In genomic region chr12:70719084-70719483, GRCh38 we compare ENCODE assay signal across 1 cellular context.
TF ChIP-seq lines count a peak whose summit lies in the region.

No MANE protein-coding gene starts in this region.

TF ChIP-seq in H1, 55 proteins besides CTCF, POLR2A, EP300 and RAD21:
- TF ChIP-seq JUN (IDR thresholded peaks at IDR 0.05; ENCODE audit: low read depth, low read length) (no peak), MAX (IDR thresholded peaks at IDR 0.05) (no peak), USF2 (IDR thresholded peaks at IDR 0.05; ENCODE audit: low read length) (no peak), SIX5 (IDR thresholded peaks at IDR 0.05; ENCODE audit: low read depth, low read length) (no peak), CHD7 (IDR thresholded peaks at IDR 0.05; ENCODE audit: insufficient replicate concordance, low read length) (no peak), BCL11A (IDR thresholded peaks at IDR 0.05; ENCODE audit: low read depth in 2 of 2, low read length in 2 of 2) (no peak)
